In the genomic region with DNA sequence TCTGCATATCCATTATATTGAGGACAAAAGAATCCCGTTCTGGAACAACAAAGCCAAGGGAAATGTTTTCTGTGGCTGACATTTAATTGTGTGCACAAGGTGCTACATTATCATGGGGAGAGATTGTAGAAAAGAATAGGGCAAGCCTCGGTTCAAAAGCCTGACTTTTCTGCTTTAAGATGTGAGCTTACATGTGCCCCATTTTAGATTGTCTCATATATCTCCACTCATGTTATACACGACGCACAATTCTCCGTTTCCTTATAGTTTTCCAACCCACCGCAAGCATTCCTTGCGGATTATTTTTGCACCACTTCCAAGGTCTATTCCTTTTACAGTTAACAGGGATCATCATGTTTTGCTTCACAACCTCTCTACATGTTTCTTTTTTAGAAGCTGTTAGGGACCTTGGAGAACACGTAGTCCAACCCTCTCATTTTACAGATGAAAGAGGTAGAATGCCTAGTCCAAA, we compare ENCODE assay signal across 7 cellular contexts.
DNase-seq lines count a peak whose midpoint lies in the region; ATAC-seq and TF ChIP-seq lines count a peak whose summit lies in the region.

No MANE protein-coding gene starts in this region.

- POLR2A ChIA-PET in HCT116 (lab: Charles Lee) = interaction anchor here (0.7 to 1.3 kb wide), 3 partner anchors 73 to 100 kb away, joined by 3 to 4 read pairs (median 3); a partner anchor contains a TSS

- peak overlapping the region in 1 of 2 experiments; percentile 56; a peak in 2 of 4 replicates for H3K4me3 ChIP-seq in HCT116 (replicated peaks in 1 of 2; ENCODE audit: low read depth in 1 of 2, low read length in 2 of 2)
- no peak overlapping the region for H3K4me3 ChIP-seq in iPS-18a (ENCODE audit: low read length)
- peak overlapping the region in 5 of 8 donors; percentile 60 to 76 (median 63) for H3K4me3 ChIP-seq in spleen

- RAD21 ChIA-PET in HCT116 (lab: Charles Lee; ENCODE audit: low non-redundant PET in 1 of 2, low total read pairs in 2 of 2, uncharacterized antibody in 2 of 2, unreplicated experiment in 2 of 2) = interaction anchor here in 1 of 2 experiments (1.6 kb wide), 1 partner anchor 202 kb away, joined by 4 read pairs; no protein-coding TSS in a partner anchor

- BruUV-seq in HCT116 (replicated peaks; lab: Mats Ljungman, UMichigan) = no TSS peak

- peak overlapping the region; percentile 79 for H2AFZ ChIP-seq in HCT116 (ENCODE audit: low read depth, low read length, poor library complexity, severe bottlenecking)

- peak overlapping the region; percentile 66 for H3K9ac ChIP-seq in HCT116 (ENCODE audit: low read length)
- peak overlapping the region; percentile 19 for H3K9ac ChIP-seq in iPS-18a (ENCODE audit: low read length)

- H3K4me1 ChIP-seq in HCT116 (ENCODE audit: control insufficient read depth in 1 of 2, insufficient read depth in 2 of 2, low read length in 2 of 2) = peaks cover 2 to 47% of the 10 kb centered on the region in 2 experiments; a peak in 3 of 4 replicates
- peaks cover 23% of the 10 kb centered on the region for H3K4me1 ChIP-seq in iPS-18a (ENCODE audit: control insufficient read depth, low read depth, low read length)
- H3K4me1 ChIP-seq in spleen = peaks cover 0 to 35% (median 19%) of the 10 kb centered on the region in 6 donors

- TF ChIP-seq POLR2A in HCT116 (IDR thresholded peaks at IDR 0.05; ENCODE audit: borderline replicate concordance, extremely low read depth, insufficient read depth, insufficient read length) (no peak), spleen (IDR thresholded peaks at IDR 0.05) (no peak)

- TF ChIP-seq CTCF in HCT116 (IDR thresholded peaks at IDR 0.05 in 2 of 3, conservative IDR thresholded peaks at IDR 0.05 in 1 of 3; ENCODE audit: borderline replicate concordance in 1 of 3, insufficient read depth in 1 of 3, low read depth in 2 of 3, low read length in 2 of 3) = no peak
- peak; percentile 32 for TF ChIP-seq CTCF in VCaP (conservative IDR thresholded peaks at IDR 0.05)
- TF ChIP-seq CTCF in spleen (IDR thresholded peaks at IDR 0.05 in 8 of 11, conservative IDR thresholded peaks at IDR 0.05 in 3 of 11) = peak in 5 of 11 experiments; percentile 0 to 47 (median 39)

- no peaks in the 10 kb centered on the region for H3K9me2 ChIP-seq in HCT116 (ENCODE audit: insufficient read depth)

- ATAC-seq in HCT116 = no peak
- no peak for ATAC-seq in HG03045 (IDR thresholded peaks at IDR 0.05; ENCODE audit: unreplicated experiment)

- H3K79me2 ChIP-seq in HCT116 (ENCODE audit: insufficient read depth, low read length) = no peaks in the 10 kb centered on the region

- H3K9me3 ChIP-seq in HCT116 (ENCODE audit: control insufficient read depth in 1 of 2, insufficient read depth in 1 of 2, low read depth in 1 of 2, low read length in 2 of 2) (no peaks in the 10 kb centered on the region), iPS-18a (ENCODE audit: control insufficient read depth, low read depth, low read length) (no peaks in the 10 kb centered on the region), spleen (no peaks in the 10 kb centered on the region)

- no peaks in the 10 kb centered on the region for H3K36me3 ChIP-seq in HCT116 (ENCODE audit: control insufficient read depth in 1 of 2, insufficient read depth in 2 of 2, low read length in 2 of 2)
- H3K36me3 ChIP-seq in iPS-18a (ENCODE audit: control insufficient read depth, low read depth, low read length) = no peaks in the 10 kb centered on the region
- H3K36me3 ChIP-seq in spleen = no peaks in the 10 kb centered on the region

- peak overlapping the region; percentile 81 for H3K4me2 ChIP-seq in HCT116 (ENCODE audit: low read length)

- 47 to 62% (median 59%) methylated on average over 8 of the region's 8 CpGs for WGBS in spleen, 5 donors

- CTCF ChIA-PET in HCT116 (lab: Charles Lee) = interaction anchor here (0.7 to 3.4 kb wide), 12 partner anchors 13 to 597 kb away, joined by 3 to 18 read pairs (median 4); a partner anchor contains a TSS

- DNase-seq in HCT116 (ENCODE audit: low read depth, low spot score) (no peak), spleen (no peak), NCI-H82 treated with DMSO at 0.1 percent for 48 hours (lab: John Stamatoyannopoulos, UW; ENCODE audit: unreplicated experiment) (no peak), NCI-H146 (lab: John Stamatoyannopoulos, UW) (no peak)

- H3K27me3 ChIP-seq in HCT116 (ENCODE audit: insufficient read depth, low read length) = no peaks in the 10 kb centered on the region
- peaks cover 24% of the 10 kb centered on the region for H3K27me3 ChIP-seq in iPS-18a (ENCODE audit: control insufficient read depth, insufficient read depth, low read length)
- H3K27me3 ChIP-seq in spleen (replicated peaks in 1 of 7) = peaks cover 0 to 21% (median 6%) of the 10 kb centered on the region in 7 donors

- intact Hi-C loops in HCT116 (cut with micrococcal nuclease) = loop anchor here (1.0 to 10.0 kb wide), 5 partner anchors 99 to 601 kb away; a partner anchor contains a TSS
- intact Hi-C loops in spleen (cut with DNase I; ENCODE audit: low total_unique reads) = loop anchor here (5.0 kb wide), 3 partner anchors 101 to 516 kb away; a partner anchor contains a TSS

- no peaks in the 10 kb centered on the region for H4K20me1 ChIP-seq in HCT116 (ENCODE audit: insufficient read depth)

- H3K27ac ChIP-seq in HCT116 (ENCODE audit: low read depth, low read length) = no peak overlapping the region
- H3K27ac ChIP-seq in VCaP = peak overlapping the region; percentile 97
- no peak overlapping the region for H3K27ac ChIP-seq in iPS-18a (ENCODE audit: low read length)
- peak overlapping the region in 4 of 8 donors; percentile 82 to 90 (median 85) for H3K27ac ChIP-seq in spleen

- no peak for TF ChIP-seq RAD21 in HCT116 (IDR thresholded peaks at IDR 0.05; ENCODE audit: low read depth)

TF ChIP-seq in HCT116, 20 proteins besides CTCF, POLR2A, EP300 and RAD21:
- TF ChIP-seq, protein P1, sequence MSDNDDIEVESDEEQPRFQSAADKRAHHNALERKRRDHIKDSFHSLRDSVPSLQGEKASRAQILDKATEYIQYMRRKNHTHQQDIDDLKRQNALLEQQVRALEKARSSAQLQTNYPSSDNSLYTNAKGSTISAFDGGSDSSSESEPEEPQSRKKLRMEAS (IDR thresholded peaks at IDR 0.05) = no peak
- TF ChIP-seq CBX3 (IDR thresholded peaks at IDR 0.05; ENCODE audit: low read depth) (no peak), SIN3A (IDR thresholded peaks at IDR 0.05; ENCODE audit: low read depth) (no peak), ELF1 (IDR thresholded peaks at IDR 0.05; ENCODE audit: borderline replicate concordance, low read depth) (no peak), YY1 (IDR thresholded peaks at IDR 0.05; ENCODE audit: extremely low read depth, insufficient replicate concordance, low read depth, low read length) (no peak), SP1 (IDR thresholded peaks at IDR 0.05; ENCODE audit: low read depth) (no peak), POLR2AphosphoS5 (IDR thresholded peaks at IDR 0.05; ENCODE audit: low read depth, low read length) (no peak), EZH2phosphoT487 (IDR thresholded peaks at IDR 0.05; ENCODE audit: borderline replicate concordance) (no peak)
- TF ChIP-seq, protein P2, sequence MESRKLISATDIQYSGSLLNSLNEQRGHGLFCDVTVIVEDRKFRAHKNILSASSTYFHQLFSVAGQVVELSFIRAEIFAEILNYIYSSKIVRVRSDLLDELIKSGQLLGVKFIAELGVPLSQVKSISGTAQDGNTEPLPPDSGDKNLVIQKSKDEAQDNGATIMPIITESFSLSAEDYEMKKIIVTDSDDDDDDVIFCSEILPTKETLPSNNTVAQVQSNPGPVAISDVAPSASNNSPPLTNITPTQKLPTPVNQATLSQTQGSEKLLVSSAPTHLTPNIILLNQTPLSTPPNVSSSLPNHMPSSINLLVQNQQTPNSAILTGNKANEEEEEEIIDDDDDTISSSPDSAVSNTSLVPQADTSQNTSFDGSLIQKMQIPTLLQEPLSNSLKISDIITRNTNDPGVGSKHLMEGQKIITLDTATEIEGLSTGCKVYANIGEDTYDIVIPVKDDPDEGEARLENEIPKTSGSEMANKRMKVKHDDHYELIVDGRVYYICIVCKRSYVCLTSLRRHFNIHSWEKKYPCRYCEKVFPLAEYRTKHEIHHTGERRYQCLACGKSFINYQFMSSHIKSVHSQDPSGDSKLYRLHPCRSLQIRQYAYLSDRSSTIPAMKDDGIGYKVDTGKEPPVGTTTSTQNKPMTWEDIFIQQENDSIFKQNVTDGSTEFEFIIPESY (IDR thresholded peaks at IDR 0.05; ENCODE audit: extremely low read depth, insufficient replicate concordance, low read length) = no peak
- TF ChIP-seq, protein P3, sequence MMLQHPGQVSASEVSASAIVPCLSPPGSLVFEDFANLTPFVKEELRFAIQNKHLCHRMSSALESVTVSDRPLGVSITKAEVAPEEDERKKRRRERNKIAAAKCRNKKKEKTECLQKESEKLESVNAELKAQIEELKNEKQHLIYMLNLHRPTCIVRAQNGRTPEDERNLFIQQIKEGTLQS (IDR thresholded peaks at IDR 0.05) = no peak
